8 cellular contexts compared by ENCODE assay signal in the genomic region with DNA sequence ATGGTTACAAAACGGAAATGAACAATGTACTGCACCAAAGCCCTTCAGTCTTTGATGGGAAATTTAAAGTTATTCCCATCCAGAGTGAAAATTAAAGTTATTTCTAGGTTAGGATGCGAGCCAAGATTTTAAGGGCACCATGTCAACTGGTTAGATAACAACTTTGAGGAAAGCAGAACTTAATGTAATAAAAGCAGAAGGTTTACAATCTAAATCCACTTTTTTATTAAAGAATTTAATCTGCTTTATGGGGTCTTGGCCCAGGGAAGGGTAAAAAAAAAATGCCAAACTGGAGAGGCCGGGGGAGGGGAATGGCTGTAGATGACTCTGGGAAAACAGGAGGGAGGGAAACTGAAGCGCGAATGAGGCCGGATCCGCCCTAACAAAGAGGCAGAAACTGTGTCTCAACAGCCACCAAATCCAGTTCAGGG.
DNase-seq lines count a peak whose midpoint lies in the region; ATAC-seq and TF ChIP-seq lines count a peak whose summit lies in the region.

No MANE protein-coding gene starts in this region.

- H3K27ac ChIP-seq in Panc1 (ENCODE audit: low read length) (peak overlapping the region; percentile 86), neural progenitor cell (peak overlapping the region; percentile 95)

- in situ Hi-C loops in Panc1 (cut with HindIII; ENCODE audit: low pct_unique_long_range_greater_than_20kb, low sequenced_read_pairs): no loop called here

- H3K27me3 ChIP-seq in Panc1 (ENCODE audit: control insufficient read depth, insufficient read depth, low read length) (no peaks in the 10 kb centered on the region), neural progenitor cell (no peaks in the 10 kb centered on the region)

- H3K4me1 Mint-ChIP-seq in CD14-positive monocyte (peaks cover 82% of the 10 kb centered on the region), endothelial cell (ENCODE audit: unreplicated experiment) (peaks cover 49% of the 10 kb centered on the region), neural progenitor cell (peaks cover 50% of the 10 kb centered on the region)

- H3K36me3 Mint-ChIP-seq in CD14-positive monocyte (peaks cover 4 to 14% of the 10 kb centered on the region in 2 donors), endothelial cell (ENCODE audit: low read depth, unreplicated experiment) (peaks cover 10% of the 10 kb centered on the region), neural progenitor cell (peaks cover 30% of the 10 kb centered on the region)

- H3K79me2 ChIP-seq in neural progenitor cell (ENCODE audit: low read depth): no peaks in the 10 kb centered on the region

- H3K36me3 ChIP-seq in Panc1 (ENCODE audit: control insufficient read depth, insufficient read depth, low read length) (no peaks in the 10 kb centered on the region), neural progenitor cell (no peaks in the 10 kb centered on the region)

- peaks cover 10 to 31% (median 22%) of the 10 kb centered on the region in 7 donors for H3K9me3 Mint-ChIP-seq in CD14-positive monocyte
- no peaks in the 10 kb centered on the region for H3K9me3 Mint-ChIP-seq in endothelial cell (ENCODE audit: unreplicated experiment)
- H3K9me3 Mint-ChIP-seq in neural progenitor cell: peaks cover 64% of the 10 kb centered on the region

- TF ChIP-seq CTCF in CD14-positive monocyte (IDR thresholded peaks at IDR 0.05) (no peak), Panc1 (IDR thresholded peaks at IDR 0.05) (no peak), endothelial cell (IDR thresholded peaks at IDR 0.05; ENCODE audit: unreplicated experiment) (no peak), neural progenitor cell (IDR thresholded peaks at IDR 0.05) (no peak)

- no peak overlapping the region for H3K9ac ChIP-seq in neural progenitor cell

- POLR2A ChIA-PET in Panc1 (lab: Charles Lee): no interaction called here

- H3K4me1 ChIP-seq in Panc1 (ENCODE audit: control insufficient read depth, insufficient read depth, low read length) (peaks cover 17% of the 10 kb centered on the region), neural progenitor cell (peaks cover 17% of the 10 kb centered on the region)

- peak overlapping the region; percentile 15 for H3K4me2 ChIP-seq in neural progenitor cell

- H3K27ac Mint-ChIP-seq in CD14-positive monocyte (peak overlapping the region; percentile 93 to 99 (median 98)), endothelial cell (ENCODE audit: unreplicated experiment) (peak overlapping the region; percentile 98), neural progenitor cell (peak overlapping the region; percentile 98)

- H3K27me3 Mint-ChIP-seq in CD14-positive monocyte (ENCODE audit: low read depth in 3 of 3) (peaks cover 0 to 3% (median 0%) of the 10 kb centered on the region in 3 donors), endothelial cell (ENCODE audit: unreplicated experiment) (peaks cover 11% of the 10 kb centered on the region), neural progenitor cell (ENCODE audit: insufficient read depth, low read depth) (peaks cover 5% of the 10 kb centered on the region)

- H3F3A ChIP-seq in neural progenitor cell (ENCODE audit: low read depth): peaks cover 65% of the 10 kb centered on the region

- H3K9me3 ChIP-seq in Panc1 (ENCODE audit: control insufficient read depth, insufficient read depth, low read depth, low read length) (no peaks in the 10 kb centered on the region), neural progenitor cell (ENCODE audit: low read depth) (peaks cover 4% of the 10 kb centered on the region)

- peak overlapping the region; percentile 49 to 66 for H3K4me3 Mint-ChIP-seq in CD14-positive monocyte
- H3K4me3 Mint-ChIP-seq in endothelial cell (ENCODE audit: unreplicated experiment): peak overlapping the region; percentile 68
- peak overlapping the region; percentile 59 for H3K4me3 Mint-ChIP-seq in neural progenitor cell

- H3K4me3 ChIP-seq in Panc1 (ENCODE audit: low read depth in 2 of 2, low read length in 2 of 2): peak overlapping the region in 1 of 2 experiments; percentile 15; a peak in 2 of 4 replicates
- no peak overlapping the region for H3K4me3 ChIP-seq in neural progenitor cell

- CTCF ChIA-PET in Panc1 (lab: Charles Lee): interaction anchor here (0.7 kb wide), 1 partner anchor 109 kb away, joined by 12 read pairs; no protein-coding TSS in a partner anchor

- DNase-seq in CD14-positive monocyte (ENCODE audit: low spot score) (no peak), Panc1 (ENCODE audit: low read depth, low spot score) (no peak), endothelial cell (ENCODE audit: low spot score) (no peak), neural progenitor cell (ENCODE audit: low spot score) (no peak), globus pallidus (ENCODE audit: low spot score) (no peak), AG08395 (ENCODE audit: low spot score) (no peak), DMS53 (lab: John Stamatoyannopoulos, UW) (no peak), ecto neural progenitor cell (ENCODE audit: low spot score) (no peak)

- H2AFZ ChIP-seq in neural progenitor cell (replicated peaks): no peak overlapping the region

- ATAC-seq in Panc1: no peak

- intact Hi-C loops in CD14-positive monocyte (cut with micrococcal nuclease) (loop anchor here (5.0 kb wide), 2 partner anchors 110 to 135 kb away; a partner anchor contains a TSS), Panc1 (cut with micrococcal nuclease; ENCODE audit: unreplicated experiment) (loop anchor here (10.0 kb wide), 2 partner anchors 107 to 137 kb away; a partner anchor contains a TSS)

- no peaks in the 10 kb centered on the region for H4K20me1 ChIP-seq in neural progenitor cell (ENCODE audit: low read depth)

- no TSS peak for BruUV-seq in Panc1 (replicated peaks; lab: Mats Ljungman, UMichigan)
